ENCODE assay signal across 24 cellular contexts in genomic region chr14:24065408-24065807, GRCh38. TPM values are rescaled to one million over a fixed set of nuclear protein-coding genes. Genes with fewer than 3 reads are reported as not detected.
DNase-seq lines count a peak whose midpoint lies in the region; ATAC-seq, FAIRE-seq and TF ChIP-seq lines count a peak whose summit lies in the region.
"Had no signal": no experiment of that assay in that cellular context is flagged by ENCODE, and none has a peak within 500 bp of the region (broad histone marks: within the 10 kb centered on the region; RNA-seq: fewer than 3 reads in every experiment).

No MANE protein-coding gene starts in this region.

- peaks cover 0 to 2% (median 0%) of the 10 kb centered on the region in 7 donors for H3K9me3 Mint-ChIP-seq in CD14-positive monocyte
- H3K9me3 Mint-ChIP-seq in T-helper 2 cell treated with Interferon-gamma antibody and Interleukin-4, amounts not matched to agents 5 μg/mL and 100 μg/mL, for 36 hours: no peaks in the 10 kb centered on the region
- H3K9me3 Mint-ChIP-seq: CD4-positive, CD25-positive, alpha-beta regulatory T cell; CD8-positive, alpha-beta memory T cell; GM23338; H9 had no signal

- H3K4me1 Mint-ChIP-seq in CD14-positive monocyte: peaks cover 2% of the 10 kb centered on the region
- no peaks in the 10 kb centered on the region for H3K4me1 Mint-ChIP-seq in T-helper 2 cell treated with Interferon-gamma antibody and Interleukin-4, amounts not matched to agents 5 μg/mL and 100 μg/mL, for 36 hours (ENCODE audit: low read depth)
- H3K4me1 Mint-ChIP-seq: CD4-positive, CD25-positive, alpha-beta regulatory T cell; CD8-positive, alpha-beta memory T cell had no signal

- H3K4me3 Mint-ChIP-seq in CD14-positive monocyte: no peak overlapping the region
- H3K4me3 Mint-ChIP-seq in T-helper 2 cell treated with Interferon-gamma antibody and Interleukin-4, amounts not matched to agents 5 μg/mL and 100 μg/mL, for 36 hours: no peak overlapping the region
- H3K4me3 Mint-ChIP-seq: CD4-positive, CD25-positive, alpha-beta regulatory T cell; CD8-positive, alpha-beta memory T cell; GM23338; H9 had no signal

- H3K4me1 ChIP-seq in RWPE2 (ENCODE audit: insufficient read depth, poor library complexity, severe bottlenecking) (no peaks in the 10 kb centered on the region), liver (ENCODE audit: control insufficient read depth in 4 of 4, insufficient read depth in 4 of 4, low read length in 3 of 4) (peaks cover 38 to 76% (median 66%) of the 10 kb centered on the region in 4 donors)

- no peak for TF ChIP-seq RAD21 in liver (IDR thresholded peaks at IDR 0.05)

- no peaks in the 10 kb centered on the region for H3K27me3 ChIP-seq in RWPE2 (ENCODE audit: insufficient read depth, poor library complexity, severe bottlenecking)
- H3K27me3 ChIP-seq in liver (ENCODE audit: control insufficient read depth in 4 of 4, insufficient read depth in 4 of 4, low read length in 3 of 4): no peaks in the 10 kb centered on the region
- H3K27me3 ChIP-seq: BLaER1 treated with 17β-estradiol and CSF1 and Interleukin-3, amounts not matched to agents 10 nM and 100 nM had no signal

- no peak for ATAC-seq in RWPE2 (ENCODE audit: low read depth)
- ATAC-seq in HG02970 (IDR thresholded peaks at IDR 0.05; ENCODE audit: low FRiP score, unreplicated experiment): no peak
- ATAC-seq: GM23338, K562 had no signal

- no peaks in the 10 kb centered on the region for H3K9me3 ChIP-seq in RWPE2 (ENCODE audit: severe bottlenecking)
- H3K9me3 ChIP-seq in liver (ENCODE audit: control insufficient read depth in 4 of 4, low read length in 3 of 4): no peaks in the 10 kb centered on the region
- H3K9me3 ChIP-seq: BLaER1 treated with 17β-estradiol and CSF1 and Interleukin-3, amounts not matched to agents 10 nM and 100 nM had no signal

- no peaks in the 10 kb centered on the region for H3K36me3 Mint-ChIP-seq in CD14-positive monocyte
- H3K36me3 Mint-ChIP-seq in T-helper 2 cell treated with Interferon-gamma antibody and Interleukin-4, amounts not matched to agents 5 μg/mL and 100 μg/mL, for 36 hours (ENCODE audit: low read depth): no peaks in the 10 kb centered on the region
- H3K36me3 Mint-ChIP-seq: CD4-positive, CD25-positive, alpha-beta regulatory T cell; CD8-positive, alpha-beta memory T cell had no signal

- no peak for FAIRE-seq in D721Med (lab: Jason Lieb, UNC)
- FAIRE-seq: G401.6, GM12891, GM18507, K562 had no signal

- 45% methylated on average over 8 of the region's 8 CpGs for WGBS in liver

- no peak overlapping the region for H3K9ac ChIP-seq in liver (ENCODE audit: low read depth in 1 of 2, low read length in 2 of 2)
- H3K9ac ChIP-seq: BLaER1 treated with 17β-estradiol and CSF1 and Interleukin-3, amounts not matched to agents 10 nM and 100 nM had no signal

- H3K36me3 ChIP-seq in RWPE2 (ENCODE audit: low read depth) (no peaks in the 10 kb centered on the region), liver (ENCODE audit: control insufficient read depth in 4 of 4, insufficient read depth in 3 of 4, low read depth in 1 of 4, low read length in 3 of 4) (no peaks in the 10 kb centered on the region)
- H3K36me3 ChIP-seq: BLaER1 treated with 17β-estradiol and CSF1 and Interleukin-3, amounts not matched to agents 10 nM and 100 nM had no signal

- no peak overlapping the region for H3K4me3 ChIP-seq in RWPE2 (ENCODE audit: severe bottlenecking)
- peak overlapping the region in 1 of 3 donors; percentile 13 for H3K4me3 ChIP-seq in liver (ENCODE audit: low read depth in 1 of 3, low read length in 3 of 3)
- H3K4me3 ChIP-seq: BLaER1 treated with 17β-estradiol and CSF1 and Interleukin-3, amounts not matched to agents 10 nM and 100 nM; GM23338; K562 had no signal

- H3K27ac ChIP-seq in RWPE2 (ENCODE audit: poor library complexity, severe bottlenecking) (no peak overlapping the region), liver (ENCODE audit: low read depth in 1 of 2, low read length in 2 of 2) (peak overlapping the region; percentile 20 to 35)
- H3K27ac ChIP-seq: BLaER1 treated with 17β-estradiol and CSF1 and Interleukin-3, amounts not matched to agents 10 nM and 100 nM; HL-60 had no signal

- peak overlapping the region in 1 of 7 donors; percentile 15 for H3K27ac Mint-ChIP-seq in CD14-positive monocyte
- no peak overlapping the region for H3K27ac Mint-ChIP-seq in T-helper 2 cell treated with Interferon-gamma antibody and Interleukin-4, amounts not matched to agents 5 μg/mL and 100 μg/mL, for 36 hours
- H3K27ac Mint-ChIP-seq: CD4-positive, CD25-positive, alpha-beta regulatory T cell; CD8-positive, alpha-beta memory T cell; GM23338; H9 had no signal

- DNase-seq in CD14-positive monocyte (ENCODE audit: low spot score) (peak; percentile 20), RWPE2 (ENCODE audit: low spot score) (peak; percentile 68), posterior vena cava (ENCODE audit: low spot score) (peak; percentile 60), D721Med (ENCODE audit: insufficient read length, low spot score) (no peak), activated gamma-delta T cell treated with Interleukin-2 at 50 U/mL for 16 hours (no peak)
- DNase-seq in T-helper 2 cell treated with Interferon-gamma antibody and Interleukin-4, amounts not matched to agents 5 μg/mL and 100 μg/mL, for 36 hours (ENCODE audit: low spot score): no peak
- DNase-seq: 8988T; CD4-positive, CD25-positive, alpha-beta regulatory T cell; CD8-positive, alpha-beta memory T cell; COR-L47; H9; IMR-90 had no signal

- peaks cover 5 to 11% (median 7%) of the 10 kb centered on the region in 3 donors for H3K27me3 Mint-ChIP-seq in CD14-positive monocyte (ENCODE audit: low read depth in 3 of 3)
- no peaks in the 10 kb centered on the region for H3K27me3 Mint-ChIP-seq in T-helper 2 cell treated with Interferon-gamma antibody and Interleukin-4, amounts not matched to agents 5 μg/mL and 100 μg/mL, for 36 hours (ENCODE audit: low read depth)

- TF ChIP-seq CTCF in CD14-positive monocyte (IDR thresholded peaks at IDR 0.05) (no peak), RWPE2 (IDR thresholded peaks at IDR 0.05; ENCODE audit: poor library complexity, severe bottlenecking) (no peak), liver (IDR thresholded peaks at IDR 0.05; ENCODE audit: low read depth, low read length, missing input control) (no peak), D721Med (IDR thresholded peaks at IDR 0.05; ENCODE audit: insufficient read depth, missing control alignments) (no peak)

- intact Hi-C loops in CD14-positive monocyte (cut with micrococcal nuclease): no loop called here
- intact Hi-C loops in posterior vena cava (cut with DNase I): no loop called here

TF ChIP-seq in liver, 16 proteins besides CTCF, POLR2A, EP300 and RAD21 (continues in another document):
- no peak for TF ChIP-seq REST (IDR thresholded peaks at IDR 0.05)
- TF ChIP-seq FOXA2 (IDR thresholded peaks at IDR 0.05): no peak
- no peak for TF ChIP-seq HNF4G (IDR thresholded peaks at IDR 0.05)
- no peak for TF ChIP-seq SP1 (IDR thresholded peaks at IDR 0.05)
- TF ChIP-seq FOXA1 (IDR thresholded peaks at IDR 0.05): no peak
- no peak for TF ChIP-seq NR2F2 (IDR thresholded peaks at IDR 0.05)
- TF ChIP-seq, protein P1, sequence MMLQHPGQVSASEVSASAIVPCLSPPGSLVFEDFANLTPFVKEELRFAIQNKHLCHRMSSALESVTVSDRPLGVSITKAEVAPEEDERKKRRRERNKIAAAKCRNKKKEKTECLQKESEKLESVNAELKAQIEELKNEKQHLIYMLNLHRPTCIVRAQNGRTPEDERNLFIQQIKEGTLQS (IDR thresholded peaks at IDR 0.05): no peak
- TF ChIP-seq HNF4A (conservative IDR thresholded peaks at IDR 0.05): no peak
- TF ChIP-seq YY1 (IDR thresholded peaks at IDR 0.05): no peak
- TF ChIP-seq RXRA (IDR thresholded peaks at IDR 0.05): no peak

RNA-seq across cellular contexts. Expression of gene CPNE6, which starts 6.0 kb away (rescaled TPM):
- polyA plus RNA-seq in CD14-positive monocyte: not detected
- total RNA-seq in liver: not detected
- under 1 TPM; 0.05 to 0.17 TPM for polyA plus RNA-seq in liver
- total RNA-seq in posterior vena cava: 1 to 10 TPM in 1 of 2 donors, under 1 TPM in 1; 0.32 to 1.3 TPM
- total RNA-seq: A673; CD4-positive, CD25-positive, alpha-beta regulatory T cell; CD8-positive, alpha-beta memory T cell; GM23338; H9; HT1080; IMR-90; K562 had no signal
- polyA plus RNA-seq: AG04450; CD4-positive, CD25-positive, alpha-beta regulatory T cell; CD8-positive, alpha-beta memory T cell; IMR-90; K562 had no signal

RNA-seq across cellular contexts. Expression of gene CARMIL3, which starts 13.6 kb away (rescaled TPM):
- not detected for polyA plus RNA-seq in CD14-positive monocyte
- under 1 TPM; 0.05 to 0.17 TPM for total RNA-seq in liver
- under 1 TPM; 0.17 TPM for polyA plus RNA-seq in liver
- total RNA-seq in posterior vena cava: under 1 TPM; 0.14 to 0.23 TPM
- polyA plus RNA-seq: AG04450; CD4-positive, CD25-positive, alpha-beta regulatory T cell; IMR-90 had no signal

RNA-seq across cellular contexts. Expression of gene PCK2, which starts 28.7 kb away (rescaled TPM):
- polyA plus RNA-seq in CD14-positive monocyte (10 to 100 TPM; 29.9 to 34.2 TPM), liver (100 to 1,000 TPM; 236 to 250 TPM)
- total RNA-seq in liver (100 to 1,000 TPM in 1 of 2 donors, 10 to 100 TPM in 1; 39.8 to 205 TPM), posterior vena cava (10 to 100 TPM; 18.8 to 27.4 TPM)

RNA-seq across cellular contexts. Expression of gene DCAF11, which starts 49.2 kb away (rescaled TPM):
- polyA plus RNA-seq in CD14-positive monocyte (10 to 100 TPM; 48.8 to 56.6 TPM), liver (100 to 1,000 TPM in 1 of 2 donors, 10 to 100 TPM in 1; 30.1 to 119 TPM)
- total RNA-seq in liver (100 to 1,000 TPM; 215 to 312 TPM), posterior vena cava (10 to 100 TPM; 32.2 to 37.1 TPM)

RNA-seq across cellular contexts. Expression of gene NRL, which starts 49.3 kb away (rescaled TPM):
- polyA plus RNA-seq in CD14-positive monocyte (1 to 10 TPM; 1.1 to 1.5 TPM), liver (1 to 10 TPM; 1.5 to 2.9 TPM)
- total RNA-seq in liver (1 to 10 TPM; 2.7 to 3.2 TPM), posterior vena cava (1 to 10 TPM; 1.1 to 1.4 TPM)

Comparison
In these comparisons a context has a peak if more than half of its experiments do, and no peak if none do; other contexts are left out.
1. DNase-seq: peak in CD14-positive monocyte (single experiment), RWPE2 (single experiment) and posterior vena cava (single experiment); none in D721Med (single experiment), activated gamma-delta T cell treated with Interleukin-2 at 50 U/mL for 16 hours (single experiment) and T-helper 2 cell treated with Interferon-gamma antibody and Interleukin-4, amounts not matched to agents 5 μg/mL and 100 μg/mL, for 36 hours (single experiment).